Comparison of ENCODE assay signal across 28 cellular contexts in genomic region chr16:54734156-54734555, GRCh38.
"Had no signal": no experiment of that assay in that cellular context is flagged by ENCODE, and none has a peak within 500 bp of the region (broad histone marks: within the 10 kb centered on the region; RNA-seq: fewer than 3 reads in every experiment).

No MANE protein-coding gene starts in this region.

- H3K4me1 ChIP-seq: colonic mucosa, esophagus muscularis mucosa, esophagus squamous epithelium, gastrocnemius medialis, gastroesophageal sphincter, heart left ventricle, heart right ventricle had no signal

- ATAC-seq: effector memory CD8-positive, alpha-beta T cell; esophagus mucosa; foreskin keratinocyte; gastrocnemius medialis; gastroesophageal sphincter; heart left ventricle; heart right ventricle had no signal

- H3K79me2 ChIP-seq: hepatocyte had no signal

- H3K27me3 ChIP-seq: colonic mucosa, foreskin keratinocyte, heart left ventricle, hepatocyte had no signal

- H3K36me3 ChIP-seq: colonic mucosa, esophagus muscularis mucosa, esophagus squamous epithelium, gastrocnemius medialis, gastroesophageal sphincter, heart left ventricle, heart right ventricle had no signal

- H2AFZ ChIP-seq: hepatocyte had no signal

- H3K4me3 ChIP-seq: colonic mucosa, coronary artery, dorsolateral prefrontal cortex, esophagus muscularis mucosa, esophagus squamous epithelium, gastrocnemius medialis, gastroesophageal sphincter, heart left ventricle, heart right ventricle, hepatocyte had no signal

- H3K9me3 ChIP-seq: colonic mucosa, esophagus muscularis mucosa, esophagus squamous epithelium, gastrocnemius medialis, gastroesophageal sphincter, heart left ventricle, heart right ventricle had no signal

- FAIRE-seq: colon, endothelial cell of umbilical vein, frontal cortex had no signal

- H3K27ac ChIP-seq: colonic mucosa, coronary artery, dorsolateral prefrontal cortex, epithelial cell of prostate, esophagus muscularis mucosa, esophagus squamous epithelium, foreskin keratinocyte, gastrocnemius medialis, gastroesophageal sphincter, heart left ventricle, heart right ventricle, hepatocyte had no signal

- DNase-seq: colonic mucosa; cortex of kidney; dermis blood vessel endothelial cell; dorsolateral prefrontal cortex; effector CD4-positive, alpha-beta T cell; effector CD8-positive, alpha-beta T cell; effector memory CD4-positive, alpha-beta T cell; effector memory CD8-positive, alpha-beta T cell; endodermal cell; erythroblast; esophagus squamous epithelium; foreskin fibroblast; foreskin melanocyte; gastrocnemius medialis; glutamatergic neuron; head of caudate nucleus; heart left ventricle; heart right ventricle had no signal

- H3K4me2 ChIP-seq: hepatocyte had no signal
